13 cellular contexts compared by ENCODE assay signal in the genomic region with DNA sequence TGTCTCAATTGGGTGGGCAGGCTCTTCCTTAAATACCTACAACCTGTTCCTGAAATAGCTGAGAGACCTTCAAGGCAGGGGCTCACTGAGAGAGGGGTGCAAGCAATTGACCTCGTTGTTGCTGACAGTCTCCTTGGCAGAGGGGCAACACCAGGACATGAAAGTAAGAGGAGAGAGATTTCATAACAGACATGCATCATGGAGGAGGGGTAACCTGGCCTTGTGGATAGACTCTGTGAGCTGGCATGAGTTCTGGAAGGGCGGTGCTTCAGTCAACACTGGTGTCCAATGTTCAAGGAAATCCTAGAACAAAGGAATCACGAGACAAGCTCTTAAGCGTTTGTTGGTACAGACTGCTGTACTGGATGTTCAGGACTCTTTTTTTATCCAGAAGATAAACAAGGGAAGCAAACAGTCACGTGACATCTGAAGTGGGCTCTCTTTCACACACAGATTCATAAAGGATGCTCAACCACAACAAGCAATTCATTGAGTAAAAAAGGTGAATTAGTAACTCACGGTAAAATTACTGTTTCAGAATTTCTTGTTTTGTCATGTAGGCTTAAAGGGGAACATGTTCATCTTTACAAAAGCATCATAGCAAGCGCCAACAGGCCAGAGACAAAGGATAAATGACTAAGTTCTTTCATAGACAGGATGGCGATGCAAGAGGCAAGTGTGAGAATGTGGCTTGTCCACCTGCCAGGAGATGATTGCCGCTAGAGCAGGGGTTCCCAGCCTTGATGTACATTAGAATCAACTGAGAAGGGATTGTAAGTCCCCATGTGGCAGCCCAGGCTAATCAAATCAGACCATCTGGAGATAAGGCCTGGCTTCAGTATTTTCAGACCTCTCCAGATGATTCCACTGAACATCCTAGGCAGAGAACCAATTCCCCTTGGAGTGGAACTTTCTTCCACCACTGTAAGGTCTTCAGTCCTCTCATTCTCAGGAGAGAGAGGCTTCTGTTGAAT. TPM values are rescaled to one million over a fixed set of nuclear protein-coding genes. Genes with fewer than 3 reads are reported as not detected.
DNase-seq lines count a peak whose midpoint lies in the region; ATAC-seq, FAIRE-seq and TF ChIP-seq lines count a peak whose summit lies in the region.
"Had no signal": no experiment of that assay in that cellular context is flagged by ENCODE, and none has a peak within 500 bp of the region (broad histone marks: within the 10 kb centered on the region; RNA-seq: fewer than 3 reads in every experiment).

No MANE protein-coding gene starts in this region.

- H2BK120ac ChIP-seq in mesendoderm (ENCODE audit: low read depth, low read length), result no peak overlapping the region

- no peak overlapping the region for H2AK5ac ChIP-seq in mesendoderm (ENCODE audit: low read length)

- POLR2A ChIA-PET in endothelial cell of umbilical vein (lab: Charles Lee), result interaction anchor here (0.5 kb wide), 1 partner anchor 32 kb away, joined by 3 read pairs; no protein-coding TSS in a partner anchor

- no peak overlapping the region for H3K56ac ChIP-seq in mesendoderm (ENCODE audit: low read length)

- H3K9me3 ChIP-seq in endothelial cell of umbilical vein (replicated peaks; ENCODE audit: control insufficient read depth, insufficient read depth, low read length) (no peaks in the 10 kb centered on the region), prostate gland (no peaks in the 10 kb centered on the region)
- H3K9me3 ChIP-seq: SJSA1 had no signal

- H3K27me3 ChIP-seq in endothelial cell of umbilical vein (ENCODE audit: control insufficient read depth in 2 of 2, insufficient read depth in 2 of 2, low read length in 2 of 2) (no peaks in the 10 kb centered on the region), prostate gland (replicated peaks; ENCODE audit: insufficient read depth) (no peaks in the 10 kb centered on the region), brain microvascular endothelial cell (replicated peaks) (no peaks in the 10 kb centered on the region), mesendoderm (ENCODE audit: insufficient read depth, low read length, poor library complexity) (no peaks in the 10 kb centered on the region)
- H3K27me3 ChIP-seq: SJSA1 had no signal

- H3K36me3 ChIP-seq in endothelial cell of umbilical vein (ENCODE audit: control insufficient read depth in 2 of 2, extremely low read depth in 1 of 2, insufficient read depth in 2 of 2, low read length in 2 of 2) (no peaks in the 10 kb centered on the region), prostate gland (no peaks in the 10 kb centered on the region), brain microvascular endothelial cell (replicated peaks) (no peaks in the 10 kb centered on the region), mesendoderm (ENCODE audit: control insufficient read depth, insufficient read depth, low read length) (no peaks in the 10 kb centered on the region)
- H3K36me3 ChIP-seq: SJSA1 had no signal

- BruUV-seq in endothelial cell of umbilical vein (replicated peaks; lab: Mats Ljungman, UMichigan), result no TSS peak

- no peak overlapping the region for H2BK5ac ChIP-seq in mesendoderm (ENCODE audit: low read length)

- H3K79me2 ChIP-seq in endothelial cell of umbilical vein (ENCODE audit: control insufficient read depth, insufficient read depth, low read length) (no peaks in the 10 kb centered on the region), mesendoderm (ENCODE audit: control insufficient read depth, insufficient read depth, low read length) (no peaks in the 10 kb centered on the region)

- 34% methylated on average over 9 of the region's 9 CpGs for WGBS in prostate gland
- no CpG with 5 or more reads among the region's 9 CpGs for WGBS in mesendoderm (ENCODE audit: extremely low coverage, insufficient coverage, low lambda C conversion rate)

- no peak overlapping the region for H3K23ac ChIP-seq in mesendoderm (ENCODE audit: low read length)

- TF ChIP-seq POLR2A in endothelial cell of umbilical vein (IDR thresholded peaks at IDR 0.05; ENCODE audit: low read depth, low read length) (no peak), prostate gland (IDR thresholded peaks at IDR 0.05) (no peak)

- H3K4ac ChIP-seq in mesendoderm (ENCODE audit: low read depth, low read length), result no peak overlapping the region

- ATAC-seq in HG02763 (IDR thresholded peaks at IDR 0.05; ENCODE audit: unreplicated experiment), result no peak

- H3K18ac ChIP-seq in mesendoderm (ENCODE audit: low read length), result no peak overlapping the region

- H4K20me1 ChIP-seq in endothelial cell of umbilical vein (replicated peaks; ENCODE audit: control insufficient read depth, extremely low read depth, insufficient read depth, low read length), result no peaks in the 10 kb centered on the region

- H3K4me2 ChIP-seq in endothelial cell of umbilical vein (ENCODE audit: insufficient read depth, low read length), result no peak overlapping the region
- H3K4me2 ChIP-seq in mesendoderm (ENCODE audit: low read length), result no peak overlapping the region

- dilution Hi-C loops in endothelial cell of umbilical vein (cut with MboI; ENCODE audit: extremely low pct_ligation_motif_present, low sequenced_read_pairs), result no loop called here

- no peak overlapping the region for H3K4me3 ChIP-seq in LNCaP clone FGC (ENCODE audit: low read depth, low read length)
- no peak overlapping the region for H3K4me3 ChIP-seq in endothelial cell of umbilical vein (replicated peaks in 1 of 3; ENCODE audit: insufficient read depth in 1 of 3, low read depth in 1 of 3, low read length in 3 of 3)
- H3K4me3 ChIP-seq in prostate gland, result no peak overlapping the region
- H3K4me3 ChIP-seq in brain microvascular endothelial cell (ENCODE audit: low read depth, low read length), result no peak overlapping the region
- no peak overlapping the region for H3K4me3 ChIP-seq in mesendoderm (ENCODE audit: low read length)
- H3K4me3 ChIP-seq: SJSA1 had no signal

- CTCF ChIA-PET in endothelial cell of umbilical vein (lab: Charles Lee), result interaction anchor here (0.5 to 1.3 kb wide), 5 partner anchors 9 to 328 kb away, joined by 3 to 5 read pairs (median 5); no protein-coding TSS in a partner anchor

- H3K9me1 ChIP-seq in endothelial cell of umbilical vein (replicated peaks; ENCODE audit: control insufficient read depth, extremely low read depth, insufficient read depth, low read length), result no peaks in the 10 kb centered on the region

- no peak overlapping the region for H4K8ac ChIP-seq in mesendoderm (ENCODE audit: low read depth, low read length)

- H2BK15ac ChIP-seq in mesendoderm (replicated peaks; ENCODE audit: low read depth), result no peak overlapping the region

- H3K27ac ChIP-seq in endothelial cell of umbilical vein (ENCODE audit: insufficient read depth, low read depth, low read length) (no peak overlapping the region), prostate gland (peak overlapping the region; percentile 82 to 88), brain microvascular endothelial cell (no peak overlapping the region), mesendoderm (ENCODE audit: low read depth, low read length) (no peak overlapping the region)
- H3K27ac ChIP-seq: SJSA1 had no signal

- peak overlapping the region; percentile 71 for H2AFZ ChIP-seq in endothelial cell of umbilical vein (ENCODE audit: low read depth, low read length)

- peaks cover 27% of the 10 kb centered on the region for H3K4me1 ChIP-seq in endothelial cell of umbilical vein (ENCODE audit: control insufficient read depth, extremely low read depth, insufficient read depth, low read length)
- H3K4me1 ChIP-seq in prostate gland (replicated peaks), result peaks cover 21% of the 10 kb centered on the region
- no peaks in the 10 kb centered on the region for H3K4me1 ChIP-seq in mesendoderm (ENCODE audit: control insufficient read depth, low read depth, low read length)

- H3K79me1 ChIP-seq in mesendoderm (ENCODE audit: low read length), result no peaks in the 10 kb centered on the region

- no peak overlapping the region for H3K9ac ChIP-seq in endothelial cell of umbilical vein (replicated peaks; ENCODE audit: extremely low read depth, insufficient read depth, low read length)
- no peak overlapping the region for H3K9ac ChIP-seq in mesendoderm (ENCODE audit: low read length)

- intact Hi-C loops in endothelial cell of umbilical vein (cut with micrococcal nuclease) (loop anchor here (2.0 kb wide), 1 partner anchor 20 kb away; the partner anchor contains the start of genes ANKRA2 and UTP15), prostate gland (cut with DNase I) (no loop called here)

- in situ Hi-C loops in brain microvascular endothelial cell (cut with HindIII; ENCODE audit: low pct_ligation_motif_present, low sequenced_read_pairs), result no loop called here

- TF ChIP-seq CTCF in LNCaP clone FGC (IDR thresholded peaks at IDR 0.05; ENCODE audit: control insufficient read depth, extremely low read depth, insufficient read depth) (no peak), endothelial cell of umbilical vein (IDR thresholded peaks at IDR 0.05; ENCODE audit: extremely low read depth in 1 of 2, insufficient read depth in 1 of 2, low read depth in 1 of 2, low read length in 2 of 2) (no peak), prostate gland (IDR thresholded peaks at IDR 0.05) (no peak), brain microvascular endothelial cell (IDR thresholded peaks at IDR 0.05; ENCODE audit: low read depth, low read length, missing control alignments) (no peak)

- H4K5ac ChIP-seq in mesendoderm (ENCODE audit: low read length), result no peak overlapping the region

- DNase-seq in LNCaP clone FGC (ENCODE audit: low read depth), result peak; percentile 93
- DNase-seq in NCI-H510A treated with DMSO at 0.1 percent for 48 hours (lab: John Stamatoyannopoulos, UW), result peak; percentile 92
- peak; percentile 76 for DNase-seq in endothelial cell of umbilical vein (ENCODE audit: low read depth, low spot score)
- peak; percentile 96 for DNase-seq in prostate gland (ENCODE audit: low spot score)
- no peak for DNase-seq in brain microvascular endothelial cell
- no peak for DNase-seq in NCI-H526 treated with DMSO at 0.1 percent for 48 hours (lab: John Stamatoyannopoulos, UW)
- no peak for DNase-seq in mesendoderm
- DNase-seq: activated CD4-positive, alpha-beta memory T cell treated with anti-CD3 and anti-CD28 coated beads for 36 hours; amniotic stem cell; EL; MM.1S had no signal

- FAIRE-seq in endothelial cell of umbilical vein (lab: Jason Lieb, UNC), result no peak

RNA-seq across cellular contexts. Expression of gene ANKRA2, which starts 20.7 kb away (rescaled TPM):
- total RNA-seq in endothelial cell of umbilical vein (17.2 and 19.5 TPM in 2 replicates), prostate gland (10 to 100 TPM; 36.5 to 43.1 TPM)
- polyA plus RNA-seq in endothelial cell of umbilical vein, result 8.5 and 8.6 TPM in 2 replicates
- polyA plus RNA-seq in endothelial cell of umbilical vein (2011; cell fraction: cytosol; rRNA removed), result 7.4 and 9.9 TPM in 2 replicates
- 36.7 and 51.9 TPM in 2 replicates for polyA plus RNA-seq in endothelial cell of umbilical vein (2011; cell fraction: nucleus; rRNA removed)
- 12.8 and 14.6 TPM in 2 replicates for polyA plus RNA-seq in endothelial cell of umbilical vein (2012)
- 5.5 and 8.7 TPM in 2 replicates for polyA minus RNA-seq in endothelial cell of umbilical vein
- polyA minus RNA-seq in endothelial cell of umbilical vein (2011; cell fraction: cytosol; rRNA and poly(A)+ RNA removed), result 2.2 TPM
- 23.5 and 36.0 TPM in 2 replicates for polyA minus RNA-seq in endothelial cell of umbilical vein (2011; cell fraction: nucleus; rRNA and poly(A)+ RNA removed)
- 6.5 TPM for polyA plus RNA-seq in mesendoderm (2013, experiment 1 of 2)
- polyA plus RNA-seq in mesendoderm (2013, experiment 2 of 2), result 6.6 TPM

RNA-seq across cellular contexts. Expression of gene UTP15, which starts 20.8 kb away (rescaled TPM):
- total RNA-seq in endothelial cell of umbilical vein (24.8 and 25.2 TPM in 2 replicates), prostate gland (10 to 100 TPM; 11.3 to 31.9 TPM)
- 9.2 and 11.7 TPM in 2 replicates for polyA plus RNA-seq in endothelial cell of umbilical vein
- polyA plus RNA-seq in endothelial cell of umbilical vein (2011; cell fraction: cytosol; rRNA removed), result 5.8 and 6.3 TPM in 2 replicates
- 46.5 and 50.0 TPM in 2 replicates for polyA plus RNA-seq in endothelial cell of umbilical vein (2011; cell fraction: nucleus; rRNA removed)
- 12.1 and 24.0 TPM in 2 replicates for polyA plus RNA-seq in endothelial cell of umbilical vein (2012)
- polyA minus RNA-seq in endothelial cell of umbilical vein, result 14.9 and 27.4 TPM in 2 replicates
- polyA minus RNA-seq in endothelial cell of umbilical vein (2011; cell fraction: cytosol; rRNA and poly(A)+ RNA removed), result 13.0 TPM
- 30.1 and 44.0 TPM in 2 replicates for polyA minus RNA-seq in endothelial cell of umbilical vein (2011; cell fraction: nucleus; rRNA and poly(A)+ RNA removed)
- 25.0 TPM for polyA plus RNA-seq in mesendoderm (2013, experiment 1 of 2)
- 22.6 TPM for polyA plus RNA-seq in mesendoderm (2013, experiment 2 of 2)

RNA-seq across cellular contexts. Expression of gene BTF3, which starts 46.5 kb away (rescaled TPM):
- total RNA-seq in endothelial cell of umbilical vein (632 and 637 TPM in 2 replicates), prostate gland (100 to 1,000 TPM; 363 to 598 TPM)
- polyA plus RNA-seq in endothelial cell of umbilical vein, result 220 and 325 TPM in 2 replicates
- polyA plus RNA-seq in endothelial cell of umbilical vein (2011; cell fraction: cytosol; rRNA removed), result 503 and 568 TPM in 2 replicates
- 168 and 211 TPM in 2 replicates for polyA plus RNA-seq in endothelial cell of umbilical vein (2011; cell fraction: nucleus; rRNA removed)
- 726 and 859 TPM in 2 replicates for polyA plus RNA-seq in endothelial cell of umbilical vein (2012)
- 207 and 247 TPM in 2 replicates for polyA minus RNA-seq in endothelial cell of umbilical vein
- 397 TPM for polyA minus RNA-seq in endothelial cell of umbilical vein (2011; cell fraction: cytosol; rRNA and poly(A)+ RNA removed)
- polyA minus RNA-seq in endothelial cell of umbilical vein (2011; cell fraction: nucleus; rRNA and poly(A)+ RNA removed), result 61.1 and 66.3 TPM in 2 replicates
- 1,570 TPM for polyA plus RNA-seq in mesendoderm (2013, experiment 1 of 2)
- 1,558 TPM for polyA plus RNA-seq in mesendoderm (2013, experiment 2 of 2)

Comparison
In these comparisons a context has a peak if more than half of its experiments do, and no peak if none do; other contexts are left out.
1. DNase-seq: peak in LNCaP clone FGC (single experiment), NCI-H510A treated with DMSO at 0.1 percent for 48 hours (single experiment), endothelial cell of umbilical vein (single experiment) and prostate gland (single experiment); none in brain microvascular endothelial cell (single experiment), NCI-H526 treated with DMSO at 0.1 percent for 48 hours (single experiment) and mesendoderm (single experiment).
2. H3K27ac ChIP-seq: peak in prostate gland (2 of 2); none in endothelial cell of umbilical vein (single experiment), brain microvascular endothelial cell (single experiment) and mesendoderm (single experiment).